In the genomic region with DNA sequence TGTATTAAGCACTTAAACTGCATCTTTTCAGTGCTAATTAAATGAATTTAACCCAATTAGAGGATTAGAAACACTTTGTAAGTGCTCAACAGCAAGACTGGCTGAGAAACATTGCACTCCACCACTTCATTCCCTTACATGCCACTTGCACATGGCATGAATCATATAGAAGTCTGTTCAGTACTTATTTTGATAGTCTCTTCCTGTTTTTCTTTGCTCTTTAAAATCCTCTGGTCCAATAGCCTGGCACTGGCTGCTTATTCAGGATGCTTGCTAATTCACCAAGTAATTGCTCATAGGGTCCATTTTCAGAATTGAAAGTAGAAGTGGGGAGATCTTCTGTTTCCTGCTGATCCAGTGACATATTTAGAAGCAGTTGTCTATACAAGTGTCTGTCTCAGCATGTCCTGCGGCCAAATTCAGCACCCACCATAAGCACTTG, we compare ENCODE assay signal across 16 cellular contexts.
DNase-seq lines count a peak whose midpoint lies in the region; ATAC-seq, FAIRE-seq and TF ChIP-seq lines count a peak whose summit lies in the region.
"Had no signal": no experiment of that assay in that cellular context is flagged by ENCODE, and none has a peak within 500 bp of the region (broad histone marks: within the 10 kb centered on the region; RNA-seq: fewer than 3 reads in every experiment).

No MANE protein-coding gene starts in this region.

- H3K4me3 ChIP-seq in MM.1S (ENCODE audit: low read length) (no peak overlapping the region), SK-N-SH (ENCODE audit: low read depth in 2 of 2, low read length in 1 of 2) (no peak overlapping the region), breast epithelium (no peak overlapping the region)
- H3K4me3 ChIP-seq: left lung had no signal

- WGBS in SK-N-SH (ENCODE audit: low lambda C conversion rate): 63% methylated on average over 1 of the region's 1 CpG

- peak; percentile 45 for ATAC-seq in GM18870 (IDR thresholded peaks at IDR 0.05; ENCODE audit: unreplicated experiment)
- ATAC-seq in HG03045 (IDR thresholded peaks at IDR 0.05; ENCODE audit: unreplicated experiment): no peak
- ATAC-seq: activated naive CD4-positive, alpha-beta T cell treated with anti-CD3 and anti-CD28 coated beads, Interleukin-2, amount 50 U/mL, for 72 hours; left lung had no signal

- H3K36me3 ChIP-seq in MM.1S (replicated peaks; ENCODE audit: insufficient read depth, low read length) (no peaks in the 10 kb centered on the region), SK-N-SH (replicated peaks in 1 of 2; ENCODE audit: control insufficient read depth in 1 of 2, insufficient read depth in 2 of 2, low read length in 1 of 2) (no peaks in the 10 kb centered on the region), breast epithelium (no peaks in the 10 kb centered on the region)
- H3K36me3 ChIP-seq: left lung, neutrophil had no signal

- CTCF ChIA-PET in SK-N-SH (lab: Yijun Ruan, JAX): interaction anchor here (0.7 to 1.2 kb wide), 2 partner anchors 22 to 47 kb away, joined by 3 read pairs; no protein-coding TSS in a partner anchor

- POLR2A ChIA-PET in SK-N-SH (lab: Yijun Ruan, JAX): no interaction called here

- H3K27ac ChIP-seq in MM.1S (ENCODE audit: low read length) (peak overlapping the region; percentile 42; the same call in 1 of the 2 replicates), SK-N-SH (ENCODE audit: low read depth in 2 of 2, low read length in 1 of 2) (peak overlapping the region; percentile 19 to 39; a peak in 2 of 4 replicates), breast epithelium (no peak overlapping the region)
- H3K27ac ChIP-seq: C4-2B, left lung, neutrophil had no signal

- TF ChIP-seq POLR2A in breast epithelium (IDR thresholded peaks at IDR 0.05): no peak

- H4K20me1 ChIP-seq in MM.1S (ENCODE audit: insufficient read depth, low read length) (no peaks in the 10 kb centered on the region), SK-N-SH (ENCODE audit: insufficient read depth) (no peaks in the 10 kb centered on the region)

- 0 out of 2 replicates have a peak, but pooled peaks cover 4% of the 10 kb centered on the region for H3K4me1 ChIP-seq in MM.1S (ENCODE audit: low read length)
- peaks cover 4 to 15% of the 10 kb centered on the region in 2 experiments; a peak in 3 of 4 replicates for H3K4me1 ChIP-seq in SK-N-SH (ENCODE audit: control insufficient read depth in 1 of 2, insufficient read depth in 2 of 2, low read depth in 1 of 2, low read length in 1 of 2)
- no peaks in the 10 kb centered on the region for H3K4me1 ChIP-seq in breast epithelium
- H3K4me1 ChIP-seq: left lung had no signal

- no peak for FAIRE-seq in D721Med (lab: Jason Lieb, UNC)

- TF ChIP-seq CTCF in MM.1S (IDR thresholded peaks at IDR 0.05; ENCODE audit: low read length): no peak
- no peak for TF ChIP-seq CTCF in SK-N-SH (IDR thresholded peaks at IDR 0.05)
- TF ChIP-seq CTCF in D721Med (IDR thresholded peaks at IDR 0.05; ENCODE audit: insufficient read depth, missing control alignments): no peak
- TF ChIP-seq CTCF in breast epithelium (IDR thresholded peaks at IDR 0.05): no peak

- H3K27me3 ChIP-seq in MM.1S (replicated peaks; ENCODE audit: insufficient read depth, low read length): no peaks in the 10 kb centered on the region
- H3K27me3 ChIP-seq in SK-N-SH (ENCODE audit: insufficient read depth): no peaks in the 10 kb centered on the region
- H3K27me3 ChIP-seq in breast epithelium: no peaks in the 10 kb centered on the region
- H3K27me3 ChIP-seq: left lung, neutrophil had no signal

- H3F3A ChIP-seq in MM.1S (ENCODE audit: insufficient read depth, low read length) (no peaks in the 10 kb centered on the region), SK-N-SH (replicated peaks; ENCODE audit: insufficient read depth) (no peaks in the 10 kb centered on the region)

- H3K9me3 ChIP-seq in MM.1S (replicated peaks; ENCODE audit: insufficient read depth, low read length): no peaks in the 10 kb centered on the region
- H3K9me3 ChIP-seq in SK-N-SH: no peaks in the 10 kb centered on the region
- H3K9me3 ChIP-seq in breast epithelium: no peaks in the 10 kb centered on the region
- H3K9me3 ChIP-seq: left lung, neutrophil had no signal

- intact Hi-C loops in breast epithelium (cut with DNase I; ENCODE audit: low total_unique reads): no loop called here

- no peak overlapping the region for H3K9ac ChIP-seq in MM.1S (ENCODE audit: low read length)
- no peak overlapping the region for H3K9ac ChIP-seq in SK-N-SH

- no peaks in the 10 kb centered on the region for H3K79me2 ChIP-seq in MM.1S (ENCODE audit: low read length)
- H3K79me2 ChIP-seq in SK-N-SH (ENCODE audit: insufficient read depth): no peaks in the 10 kb centered on the region

- DNase-seq in MM.1S (peak; percentile 48), SK-N-SH (no peak), kidney tubule cell (ENCODE audit: low spot score) (peak; percentile 2), SW 1271 (lab: John Stamatoyannopoulos, UW) (no peak), D721Med (ENCODE audit: insufficient read length, low spot score) (no peak), breast epithelium (ENCODE audit: low spot score in 2 of 2) (no peak)
- DNase-seq: activated CD4-positive, alpha-beta memory T cell treated with anti-CD3 and anti-CD28 coated beads, Interleukin-2, amount 10 ng/mL, durations not matched to agents 7 days and 5 days; KG1; left lung; NCI-H524; T-helper 1 cell had no signal

- H2AFZ ChIP-seq in MM.1S (ENCODE audit: low read length): peak overlapping the region; percentile 53
- peak overlapping the region; percentile 65 for H2AFZ ChIP-seq in SK-N-SH (ENCODE audit: low read depth)

- H3K4me2 ChIP-seq in MM.1S (ENCODE audit: low read depth, low read length): peak overlapping the region; percentile 41; the same call in 1 of the 2 replicates
- peak overlapping the region; percentile 13; the same call in 1 of the 2 replicates for H3K4me2 ChIP-seq in SK-N-SH

- no peak for TF ChIP-seq RAD21 in SK-N-SH (IDR thresholded peaks at IDR 0.05; ENCODE audit: low read length)

- no peak for TF ChIP-seq EP300 in SK-N-SH (IDR thresholded peaks at IDR 0.05; ENCODE audit: borderline replicate concordance in 1 of 2, low read depth in 1 of 2, low read length in 1 of 2)

- H3K9me2 ChIP-seq in MM.1S (replicated peaks; ENCODE audit: insufficient read depth, low read length) (no peaks in the 10 kb centered on the region), SK-N-SH (no peaks in the 10 kb centered on the region)

TF ChIP-seq in SK-N-SH, 30 proteins besides CTCF, POLR2A, EP300 and RAD21:
- TF ChIP-seq TCF12 (IDR thresholded peaks at IDR 0.05) (peak; percentile 25; the same call in 1 of the 2 replicates), YY1 (IDR thresholded peaks at IDR 0.05; ENCODE audit: low read depth) (no peak), MXI1 (IDR thresholded peaks at IDR 0.05; ENCODE audit: low read depth, low read length) (no peak), MEF2A (IDR thresholded peaks at IDR 0.05; ENCODE audit: borderline replicate concordance, low read depth) (no peak), RCOR1 (IDR thresholded peaks at IDR 0.05; ENCODE audit: low read length) (peak; percentile 75), SIN3A (IDR thresholded peaks at IDR 0.05; ENCODE audit: borderline replicate concordance, low read depth, low read length) (no peak), FOXM1 (IDR thresholded peaks at IDR 0.05; ENCODE audit: low read depth) (no peak), MAX (IDR thresholded peaks at IDR 0.05; ENCODE audit: low read depth) (peak; percentile 38; the same call in 1 of the 2 replicates)

Comparison
In these comparisons a context has a peak if more than half of its experiments do, and no peak if none do; other contexts are left out.
1. DNase-seq: peak in MM.1S (single experiment) and kidney tubule cell (single experiment); none in SK-N-SH (single experiment), SW 1271 (0 of 2), D721Med (single experiment) and breast epithelium (0 of 2).
2. H3K27ac ChIP-seq: peak in MM.1S (single experiment) and SK-N-SH (2 of 2); none in breast epithelium (0 of 2).